Comparison of ENCODE assay signal across 8 cellular contexts in the genomic region with DNA sequence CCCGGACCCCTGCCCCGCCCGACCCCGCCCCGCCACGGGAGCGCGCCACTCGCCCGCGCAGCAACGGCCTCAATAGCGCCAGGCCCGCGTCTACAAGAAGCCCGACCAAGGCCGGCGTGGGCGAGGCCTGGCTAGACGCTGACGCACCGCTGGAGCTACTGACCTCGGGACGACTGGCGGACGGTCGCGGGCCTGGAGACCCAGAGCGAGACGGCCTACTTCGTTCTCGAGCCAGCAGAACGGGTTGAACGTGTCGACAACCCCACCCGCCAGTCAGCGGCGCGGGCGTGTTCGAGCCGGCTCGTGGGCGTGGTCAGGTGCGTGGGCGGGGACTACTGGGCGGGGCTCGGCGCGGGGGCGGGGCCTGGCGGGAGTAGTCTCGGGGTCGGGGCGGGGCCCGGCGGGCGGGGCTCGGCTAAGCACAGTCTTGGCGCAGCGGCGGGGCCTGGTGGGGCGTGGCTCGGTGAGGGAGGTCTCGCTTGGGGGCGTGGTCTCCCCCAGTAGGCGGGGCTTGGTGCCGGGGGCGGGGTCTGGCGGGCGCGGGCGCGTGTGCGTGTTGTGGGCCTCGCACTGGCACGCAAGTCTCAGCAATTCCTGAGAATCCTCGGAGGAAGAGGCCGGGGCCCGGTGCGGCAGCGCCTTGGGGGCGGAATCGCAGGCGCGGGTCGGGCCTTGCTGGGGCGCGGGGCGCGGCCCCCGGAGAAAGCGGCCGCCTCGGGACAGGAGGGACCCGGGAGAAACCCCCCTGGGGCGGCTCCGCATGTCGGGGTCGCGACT. TPM values are rescaled to one million over a fixed set of nuclear protein-coding genes. Genes with fewer than 3 reads are reported as not detected.
A peak's percentile ranks its signal among the peaks of the same experiment; 100 is the strongest.
DNase-seq lines count a peak whose midpoint lies in the region; ATAC-seq, FAIRE-seq and TF ChIP-seq lines count a peak whose summit lies in the region.

A gene (minus strand): TSS at position 293 of the 777 bp plus-strand sequence. CDS start 5,080 bp downstream, outside the sequence.

- dilution Hi-C loops in keratinocyte (cut with MboI; ENCODE audit: extremely low pct_ligation_motif_present, low sequenced_read_pairs): no loop called here

- H2AFZ ChIP-seq in keratinocyte (ENCODE audit: control insufficient read depth, low read length): peak within 1 kb of the TSS; percentile 83

- FAIRE-seq in keratinocyte (lab: Jason Lieb, UNC): no peak

- no peaks in the 10 kb centered on the region for H3K27me3 ChIP-seq in keratinocyte (ENCODE audit: control insufficient read depth, extremely low read depth, insufficient read depth, low read length)

- H3K9ac ChIP-seq in keratinocyte (ENCODE audit: control insufficient read depth, extremely low read depth, insufficient read depth, low read length): peak within 1 kb of the TSS; percentile 95

- peak within 1 kb of the TSS; percentile 97 for H3K4me3 Mint-ChIP-seq in central memory CD8-positive, alpha-beta T cell

- no peaks in the 10 kb centered on the region for H3K9me3 ChIP-seq in keratinocyte (ENCODE audit: control insufficient read depth, low read depth, low read length)

- peaks cover 39% of the 10 kb centered on the region for H3K4me1 ChIP-seq in keratinocyte (ENCODE audit: control insufficient read depth, extremely low read depth, insufficient read depth, low read length)

- no peaks in the 10 kb centered on the region for H4K20me1 ChIP-seq in keratinocyte (ENCODE audit: control insufficient read depth, extremely low read depth, insufficient read depth, low read length)

- peaks cover 8 to 15% of the 10 kb centered on the region in 2 experiments for H3K36me3 ChIP-seq in keratinocyte (ENCODE audit: control insufficient read depth in 2 of 2, extremely low read depth in 1 of 2, insufficient read depth in 2 of 2, low read length in 2 of 2)

- no peaks in the 10 kb centered on the region for H3K9me3 Mint-ChIP-seq in central memory CD8-positive, alpha-beta T cell

- H3K4me2 ChIP-seq in keratinocyte (ENCODE audit: control insufficient read depth, extremely low read depth, insufficient read depth, low read depth, low read length): peak within 1 kb of the TSS; percentile 93

- H3K27me3 Mint-ChIP-seq in central memory CD8-positive, alpha-beta T cell: no peaks in the 10 kb centered on the region

- H3K9me1 ChIP-seq in keratinocyte (ENCODE audit: control insufficient read depth, extremely low read depth, insufficient read depth, low read length): no peaks in the 10 kb centered on the region

- peak within 1 kb of the TSS; percentile 95 for H3K27ac ChIP-seq in keratinocyte (ENCODE audit: control insufficient read depth, insufficient read depth, low read length)

- DNase-seq in AG08395 (ENCODE audit: low spot score): peak; percentile 100
- DNase-seq in NCI-H345 treated with DMSO at 0.1 percent for 48 hours (lab: John Stamatoyannopoulos, UW; ENCODE audit: unreplicated experiment): peak; percentile 84
- DNase-seq in central memory CD8-positive, alpha-beta T cell (ENCODE audit: low spot score in 2 of 2): peak; percentile 94 to 96
- peak; percentile 81 for DNase-seq in keratinocyte (ENCODE audit: low read depth, low spot score)
- peak; percentile 99 to 100 (median 100) for DNase-seq in stimulated activated CD4-positive, alpha-beta T cell treated with anti-CD3 and anti-CD28 coated beads, Interleukin-12 subunit alpha, Interleukin-12 subunit beta, amount 100 ng/mL, for 48 hours (ENCODE audit: low read depth in 2 of 3, low spot score in 1 of 3)

- peak within 1 kb of the TSS; percentile 78 to 94 (median 87) for H3K4me3 ChIP-seq in keratinocyte (ENCODE audit: control insufficient read depth in 2 of 3, extremely low read depth in 1 of 3, insufficient read depth in 2 of 3, low read depth in 1 of 3, low read length in 3 of 3)

- peaks cover 39% of the 10 kb centered on the region for H3K79me2 ChIP-seq in keratinocyte (ENCODE audit: control insufficient read depth, insufficient read depth, low read length)

- no peak for TF ChIP-seq CTCF in keratinocyte (optimal IDR thresholded peaks at IDR 0.05 in 1 of 3, IDR thresholded peaks at IDR 0.05 in 1 of 3, conservative IDR thresholded peaks at IDR 0.05 in 1 of 3; ENCODE audit: extremely low read depth in 1 of 3, insufficient read depth in 2 of 3, low read length in 3 of 3)

- H3K27ac Mint-ChIP-seq in central memory CD8-positive, alpha-beta T cell (ENCODE audit: low read depth): peak within 1 kb of the TSS; percentile 98

- peak; percentile 55 for ATAC-seq in GM19023 (IDR thresholded peaks at IDR 0.05; ENCODE audit: unreplicated experiment)
- ATAC-seq in HG03280 (IDR thresholded peaks at IDR 0.05; ENCODE audit: unreplicated experiment): peak; percentile 48
- peak; percentile 68 to 71 for ATAC-seq in activated CD4-positive, CD25-positive, alpha-beta regulatory T cell treated with anti-CD3 and anti-CD28 coated beads, Interleukin-2, amount 50 U/mL, for 24 hours
- peak; percentile 66 for ATAC-seq in central memory CD8-positive, alpha-beta T cell (replicated peaks; ENCODE audit: extremely low read depth, poor library complexity, severe bottlenecking)

- peaks cover 27% of the 10 kb centered on the region for H3K36me3 Mint-ChIP-seq in central memory CD8-positive, alpha-beta T cell (ENCODE audit: insufficient read depth)

- H3K4me1 Mint-ChIP-seq in central memory CD8-positive, alpha-beta T cell: peaks cover 9% of the 10 kb centered on the region

RNA-seq across cellular contexts. Expression of the gene that starts here (rescaled TPM):
- polyA plus RNA-seq in keratinocyte: 92.0 to 171 TPM (median 108 TPM) in 3 replicates
- polyA plus RNA-seq in keratinocyte (2011; ENCODE audit: low read depth): 196 TPM
- 136 and 249 TPM in 2 replicates for polyA plus RNA-seq in keratinocyte (2011; cell fraction: cytosol; rRNA removed)
- 186 and 288 TPM in 2 replicates for polyA plus RNA-seq in keratinocyte (2011; cell fraction: nucleus; rRNA removed)
- 193 and 309 TPM in 2 replicates for polyA plus RNA-seq in keratinocyte (2012; ENCODE audit: low replicate concordance)
- 118 to 321 TPM (median 182 TPM) in 3 replicates for polyA minus RNA-seq in keratinocyte
- polyA minus RNA-seq in keratinocyte (2011; cell fraction: cytosol; rRNA and poly(A)+ RNA removed): 295 TPM
- 131 and 149 TPM in 2 replicates for polyA minus RNA-seq in keratinocyte (2011; cell fraction: nucleus; rRNA and poly(A)+ RNA removed)

Comparison
In these comparisons a context has a peak if more than half of its experiments do, and no peak if none do; other contexts are left out.
1. Peak in every context shown above with its lines: DNase-seq, ATAC-seq, H3K4me3 ChIP-seq and H3K27ac ChIP-seq.